9 cellular contexts compared by ENCODE assay signal in the genomic region with DNA sequence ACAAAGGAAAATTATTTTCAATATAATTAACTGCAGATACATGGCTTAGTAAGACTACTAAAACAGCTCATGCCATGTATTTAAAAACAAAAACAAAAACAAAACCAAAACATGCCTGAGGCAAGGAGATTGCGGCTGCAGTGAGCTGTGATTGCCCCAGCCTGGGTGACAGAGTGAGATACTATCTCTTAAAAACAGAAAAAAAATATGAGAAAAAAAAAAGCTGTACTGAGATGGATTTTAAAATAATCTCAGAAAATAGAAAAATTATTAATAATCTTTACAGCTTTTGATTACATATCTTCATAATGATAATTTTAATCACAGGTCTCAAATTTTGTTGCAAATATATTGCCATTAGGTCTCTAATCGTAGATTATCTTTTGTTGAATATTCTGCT. TPM values are rescaled to one million over a fixed set of nuclear protein-coding genes. Genes with fewer than 3 reads are reported as not detected.
DNase-seq lines count a peak whose midpoint lies in the region; ATAC-seq lines count a peak whose summit lies in the region.
"Had no signal": no experiment of that assay in that cellular context is flagged by ENCODE, and none has a peak within 500 bp of the region (broad histone marks: within the 10 kb centered on the region; RNA-seq: fewer than 3 reads in every experiment).

No MANE protein-coding gene starts in this region.

- CTCF ChIA-PET in CD8-positive, alpha-beta memory T cell (lab: Charles Lee): interaction anchor here (0.5 to 4.6 kb wide), 22 partner anchors 9 to 700 kb away, joined by 3 to 45 read pairs (median 4); a partner anchor contains a TSS
- CTCF ChIA-PET in activated CD8-positive, alpha-beta T cell treated with anti-CD3 and anti-CD28 coated beads, Interleukin-2, amount 10 ng/mL, durations not matched to agents 7 days and 5 days (lab: Charles Lee): interaction anchor here (0.6 to 6.2 kb wide), 54 partner anchors 8 to 268 kb away, joined by 3 to 77 read pairs (median 4); a partner anchor contains a TSS

- POLR2A ChIA-PET in CD8-positive, alpha-beta memory T cell (lab: Charles Lee): interaction anchor here (1.1 kb wide), 1 partner anchor 270 kb away, joined by 3 read pairs; a partner anchor contains a TSS
- POLR2A ChIA-PET in activated CD8-positive, alpha-beta T cell treated with anti-CD3 and anti-CD28 coated beads, Interleukin-2, amount 10 ng/mL, durations not matched to agents 7 days and 5 days (lab: Charles Lee): interaction anchor here (0.6 to 1.4 kb wide), 2 partner anchors 24 to 208 kb away, joined by 3 to 8 read pairs; a partner anchor contains a TSS

- no peak overlapping the region for H3K27ac ChIP-seq in CD8-positive, alpha-beta memory T cell (ENCODE audit: low read depth, low read length)
- no peak overlapping the region for H3K27ac ChIP-seq in mesenchymal stem cell (ENCODE audit: low read length, poor library complexity, severe bottlenecking)
- H3K27ac ChIP-seq: body of pancreas had no signal

- no peak overlapping the region for H3K4ac ChIP-seq in mesenchymal stem cell (ENCODE audit: low read depth in 1 of 2, low read length in 2 of 2)

- no peaks in the 10 kb centered on the region for H3K36me3 Mint-ChIP-seq in CD8-positive, alpha-beta memory T cell
- no peaks in the 10 kb centered on the region for H3K36me3 Mint-ChIP-seq in activated CD8-positive, alpha-beta T cell treated with anti-CD3 and anti-CD28 coated beads, Interleukin-2, amount 10 ng/mL, durations not matched to agents 7 days and 5 days (ENCODE audit: low read depth)

- peak overlapping the region in 3 of 8 donors; percentile 7 to 81 (median 48) for H3K27ac Mint-ChIP-seq in CD8-positive, alpha-beta memory T cell
- no peak overlapping the region for H3K27ac Mint-ChIP-seq in activated CD8-positive, alpha-beta T cell treated with anti-CD3 and anti-CD28 coated beads, Interleukin-2, amount 10 ng/mL, durations not matched to agents 7 days and 5 days

- no peak overlapping the region for H3K4me2 ChIP-seq in mesenchymal stem cell (ENCODE audit: low read length, poor library complexity, severe bottlenecking)

- H4K8ac ChIP-seq in mesenchymal stem cell (ENCODE audit: low read length): no peak overlapping the region

- peaks cover 5 to 11% (median 7%) of the 10 kb centered on the region in 3 donors for H3K4me1 Mint-ChIP-seq in CD8-positive, alpha-beta memory T cell
- H3K4me1 Mint-ChIP-seq in activated CD8-positive, alpha-beta T cell treated with anti-CD3 and anti-CD28 coated beads, Interleukin-2, amount 10 ng/mL, durations not matched to agents 7 days and 5 days (ENCODE audit: low read depth): peaks cover 4% of the 10 kb centered on the region

- no peaks in the 10 kb centered on the region for H3K9me3 Mint-ChIP-seq in CD8-positive, alpha-beta memory T cell
- no peaks in the 10 kb centered on the region for H3K9me3 Mint-ChIP-seq in activated CD8-positive, alpha-beta T cell treated with anti-CD3 and anti-CD28 coated beads, Interleukin-2, amount 10 ng/mL, durations not matched to agents 7 days and 5 days (ENCODE audit: insufficient read depth)

- no peak overlapping the region for H3K18ac ChIP-seq in mesenchymal stem cell (ENCODE audit: low read depth in 1 of 2, low read length in 2 of 2)

- H3K79me1 ChIP-seq in mesenchymal stem cell (replicated peaks; ENCODE audit: low read length, poor library complexity, severe bottlenecking): no peaks in the 10 kb centered on the region

- H3K27me3 ChIP-seq in CD8-positive, alpha-beta memory T cell (ENCODE audit: insufficient read depth, low read length, poor library complexity, severe bottlenecking): no peaks in the 10 kb centered on the region
- no peaks in the 10 kb centered on the region for H3K27me3 ChIP-seq in mesenchymal stem cell (ENCODE audit: control insufficient read depth in 1 of 2, insufficient read depth in 1 of 2, low read length in 2 of 2)
- H3K27me3 ChIP-seq: body of pancreas had no signal

- no peak overlapping the region for H2AK5ac ChIP-seq in mesenchymal stem cell (ENCODE audit: low read length, severe bottlenecking)

- no peak for DNase-seq in CD8-positive, alpha-beta memory T cell
- DNase-seq in activated CD8-positive, alpha-beta T cell treated with anti-CD3 and anti-CD28 coated beads, Interleukin-2, amount 10 ng/mL, durations not matched to agents 7 days and 5 days: no peak
- DNase-seq in mesenchymal stem cell: peak; percentile 8
- DNase-seq in NCI-H1930 (lab: John Stamatoyannopoulos, UW): no peak
- DNase-seq in DMS153 treated with DMSO at 0.1 percent for 48 hours (lab: John Stamatoyannopoulos, UW; ENCODE audit: unreplicated experiment): no peak
- DNase-seq in CD1c-positive myeloid dendritic cell (ENCODE audit: extremely low spot score): no peak

- H2BK15ac ChIP-seq in mesenchymal stem cell (ENCODE audit: low read depth, poor library complexity, severe bottlenecking): no peak overlapping the region

- no peak overlapping the region for H3K14ac ChIP-seq in mesenchymal stem cell (ENCODE audit: low read length in 2 of 2)

- 63% methylated on average over 1 of the region's 2 CpGs for WGBS in mesenchymal stem cell

- no peak overlapping the region for H2BK120ac ChIP-seq in mesenchymal stem cell (ENCODE audit: low read depth, low read length)

- no peak overlapping the region for H3K4me3 ChIP-seq in CD8-positive, alpha-beta memory T cell (ENCODE audit: low read length)
- H3K4me3 ChIP-seq in mesenchymal stem cell (ENCODE audit: insufficient read depth in 1 of 2, low read depth in 1 of 2, low read length in 2 of 2): peak overlapping the region in 1 of 2 experiments; percentile 68
- H3K4me3 ChIP-seq: body of pancreas had no signal

- no peaks in the 10 kb centered on the region for H3K9me3 ChIP-seq in CD8-positive, alpha-beta memory T cell (ENCODE audit: low read length)
- no peaks in the 10 kb centered on the region for H3K9me3 ChIP-seq in mesenchymal stem cell (ENCODE audit: control insufficient read depth, low read length)
- H3K9me3 ChIP-seq: body of pancreas had no signal

- H3K4me1 ChIP-seq in CD8-positive, alpha-beta memory T cell (ENCODE audit: insufficient read depth, low read length): no peaks in the 10 kb centered on the region
- peaks cover 3% of the 10 kb centered on the region for H3K4me1 ChIP-seq in mesenchymal stem cell (ENCODE audit: control insufficient read depth, insufficient read depth, low read depth, low read length)

- peak overlapping the region; percentile 76 for H3K9ac ChIP-seq in mesenchymal stem cell (ENCODE audit: low read length)

- H2BK5ac ChIP-seq in mesenchymal stem cell (ENCODE audit: low read depth, low read length, poor library complexity, severe bottlenecking): no peak overlapping the region

- H3K23ac ChIP-seq in mesenchymal stem cell (ENCODE audit: low read length in 2 of 2): no peak overlapping the region

- H2AFZ ChIP-seq in mesenchymal stem cell (ENCODE audit: low read depth, low read length): no peak overlapping the region

- ATAC-seq in HG03066 (IDR thresholded peaks at IDR 0.05; ENCODE audit: low read depth, unreplicated experiment) (peak; percentile 15), HG03565 (IDR thresholded peaks at IDR 0.05; ENCODE audit: unreplicated experiment) (no peak)
- ATAC-seq in activated CD8-positive, alpha-beta T cell treated with anti-CD3 and anti-CD28 coated beads, Interleukin-2, amount 10 ng/mL, durations not matched to agents 7 days and 5 days: no peak

- peak overlapping the region in 5 of 7 donors; percentile 52 to 71 (median 63) for H3K4me3 Mint-ChIP-seq in CD8-positive, alpha-beta memory T cell
- peak overlapping the region; percentile 1 for H3K4me3 Mint-ChIP-seq in activated CD8-positive, alpha-beta T cell treated with anti-CD3 and anti-CD28 coated beads, Interleukin-2, amount 10 ng/mL, durations not matched to agents 7 days and 5 days

- no peak overlapping the region for H4K91ac ChIP-seq in mesenchymal stem cell (ENCODE audit: low read length)

- H3K27me3 Mint-ChIP-seq in CD8-positive, alpha-beta memory T cell: peaks cover 0 to 3% of the 10 kb centered on the region in 2 donors
- peaks cover 5% of the 10 kb centered on the region for H3K27me3 Mint-ChIP-seq in activated CD8-positive, alpha-beta T cell treated with anti-CD3 and anti-CD28 coated beads, Interleukin-2, amount 10 ng/mL, durations not matched to agents 7 days and 5 days (ENCODE audit: low read depth)

- no peak overlapping the region for H2BK12ac ChIP-seq in mesenchymal stem cell (ENCODE audit: low read length in 2 of 2)

- H3K36me3 ChIP-seq in CD8-positive, alpha-beta memory T cell (ENCODE audit: insufficient read depth, low read length): no peaks in the 10 kb centered on the region
- no peaks in the 10 kb centered on the region for H3K36me3 ChIP-seq in mesenchymal stem cell (ENCODE audit: control insufficient read depth in 1 of 2, insufficient read depth in 2 of 2, low read depth in 1 of 2, low read length in 2 of 2)

RNA-seq across cellular contexts. Expression of a gene that starts 24.0 kb away (rescaled TPM):
- 10 to 100 TPM; 10.0 to 10.7 TPM for total RNA-seq in CD8-positive, alpha-beta memory T cell
- polyA plus RNA-seq in CD8-positive, alpha-beta memory T cell: 3.5 TPM
- 10 to 100 TPM; 13.3 to 14.9 TPM for total RNA-seq in activated CD8-positive, alpha-beta T cell treated with anti-CD3 and anti-CD28 coated beads, Interleukin-2, amount 10 ng/mL, durations not matched to agents 7 days and 5 days
- 1.3 TPM for polyA plus RNA-seq in mesenchymal stem cell (2013, experiment 1 of 2)
- 1.5 TPM for polyA plus RNA-seq in mesenchymal stem cell (2013, experiment 2 of 2)
